In genomic region chr12:19461986-19462385, GRCh38 we compare ENCODE assay signal across 16 cellular contexts. TPM values are rescaled to one million over a fixed set of nuclear protein-coding genes. Genes with fewer than 3 reads are reported as not detected.
A peak's percentile ranks its signal among the peaks of the same experiment; 100 is the strongest.
DNase-seq lines count a peak whose midpoint lies in the region; ATAC-seq and TF ChIP-seq lines count a peak whose summit lies in the region.
"Had no signal": no experiment of that assay in that cellular context is flagged by ENCODE, and none has a peak within 500 bp of the region (broad histone marks: within the 10 kb centered on the region; RNA-seq: fewer than 3 reads in every experiment).

No MANE protein-coding gene starts in this region.

- no peak for TF ChIP-seq POLR2A in breast epithelium (IDR thresholded peaks at IDR 0.05)

- H3K4me1 Mint-ChIP-seq in T-helper 17 cell = peaks cover 40% of the 10 kb centered on the region
- H3K4me1 Mint-ChIP-seq in endodermal cell = peaks cover 21% of the 10 kb centered on the region
- peaks cover 66% of the 10 kb centered on the region for H3K4me1 Mint-ChIP-seq in stimulated activated naive CD8-positive, alpha-beta T cell treated with anti-CD3 and anti-CD28 coated beads, Interleukin-15, Interleukin-2, amounts not matched to agents 100 ng/mL and 50 ng/mL, for 24 hours (ENCODE audit: low read depth)

- H3K27ac ChIP-seq in endodermal cell (ENCODE audit: low read depth, low read length) (no peak overlapping the region), breast epithelium (no peak overlapping the region)
- H3K27ac ChIP-seq: WERI-Rb-1 had no signal

- H3K27ac Mint-ChIP-seq in T-helper 17 cell (peak overlapping the region; percentile 16), endodermal cell (peak overlapping the region; percentile 18)
- H3K27ac Mint-ChIP-seq in stimulated activated naive CD8-positive, alpha-beta T cell treated with anti-CD3 and anti-CD28 coated beads, Interleukin-15, Interleukin-2, amounts not matched to agents 100 ng/mL and 50 ng/mL, for 24 hours = peak overlapping the region; percentile 24
- H3K27ac Mint-ChIP-seq: activated naive CD4-positive, alpha-beta T cell treated with anti-CD3 and anti-CD28 coated beads for 36 hours had no signal

- no peak overlapping the region for H3K9ac ChIP-seq in endodermal cell (ENCODE audit: extremely low read depth, low read length, poor library complexity, severe bottlenecking)

- no peak overlapping the region for H3K4me3 ChIP-seq in endodermal cell (ENCODE audit: low read length)
- H3K4me3 ChIP-seq in breast epithelium = no peak overlapping the region

- no peaks in the 10 kb centered on the region for H3K27me3 ChIP-seq in endodermal cell (ENCODE audit: control insufficient read depth, insufficient read depth, low read length, poor library complexity, severe bottlenecking)
- H3K27me3 ChIP-seq in breast epithelium = no peaks in the 10 kb centered on the region

- H3K4me1 ChIP-seq in endodermal cell (ENCODE audit: control insufficient read depth, insufficient read depth, low read length) (no peaks in the 10 kb centered on the region), breast epithelium (peaks cover 0 to 3% of the 10 kb centered on the region in 2 donors)

- intact Hi-C loops in breast epithelium (cut with DNase I; ENCODE audit: low total_unique reads) = no loop called here

- H3K27me3 Mint-ChIP-seq in T-helper 17 cell (no peaks in the 10 kb centered on the region), endodermal cell (ENCODE audit: insufficient read depth) (no peaks in the 10 kb centered on the region)
- H3K27me3 Mint-ChIP-seq in stimulated activated naive CD8-positive, alpha-beta T cell treated with anti-CD3 and anti-CD28 coated beads, Interleukin-15, Interleukin-2, amounts not matched to agents 100 ng/mL and 50 ng/mL, for 24 hours = no peaks in the 10 kb centered on the region

- 100% methylated on average over 1 of the region's 1 CpG; no CpG with 5 or more reads in 1 of the 2 experiments for WGBS in endodermal cell (ENCODE audit: insufficient coverage in 1 of 2, insufficient read length in 1 of 2), 2 experiments

- H3K36me3 Mint-ChIP-seq in T-helper 17 cell (ENCODE audit: low read depth) (peaks cover 4% of the 10 kb centered on the region), endodermal cell (ENCODE audit: low read depth) (peaks cover 57% of the 10 kb centered on the region)
- H3K36me3 Mint-ChIP-seq in stimulated activated naive CD8-positive, alpha-beta T cell treated with anti-CD3 and anti-CD28 coated beads, Interleukin-15, Interleukin-2, amounts not matched to agents 100 ng/mL and 50 ng/mL, for 24 hours (ENCODE audit: low read depth) = peaks cover 50% of the 10 kb centered on the region

- TF ChIP-seq CTCF in endodermal cell (conservative IDR thresholded peaks at IDR 0.05) (no peak), breast epithelium (IDR thresholded peaks at IDR 0.05) (no peak)

- no peak for ATAC-seq in T-helper 17 cell
- no peak for ATAC-seq in GM19467 (IDR thresholded peaks at IDR 0.05; ENCODE audit: unreplicated experiment)
- ATAC-seq: HCT116 had no signal

- no peak overlapping the region for H3K4me3 Mint-ChIP-seq in T-helper 17 cell
- H3K4me3 Mint-ChIP-seq in endodermal cell = no peak overlapping the region
- no peak overlapping the region for H3K4me3 Mint-ChIP-seq in stimulated activated naive CD8-positive, alpha-beta T cell treated with anti-CD3 and anti-CD28 coated beads, Interleukin-15, Interleukin-2, amounts not matched to agents 100 ng/mL and 50 ng/mL, for 24 hours
- H3K4me3 Mint-ChIP-seq: activated naive CD4-positive, alpha-beta T cell treated with anti-CD3 and anti-CD28 coated beads for 36 hours had no signal

- H3K9me3 ChIP-seq in T-helper 17 cell (ENCODE audit: control insufficient read depth, low read length, poor library complexity, severe bottlenecking) (no peaks in the 10 kb centered on the region), endodermal cell (ENCODE audit: control insufficient read depth, low read length) (peaks cover 5% of the 10 kb centered on the region), breast epithelium (no peaks in the 10 kb centered on the region)

- H3K9me3 Mint-ChIP-seq in endodermal cell = no peaks in the 10 kb centered on the region
- no peaks in the 10 kb centered on the region for H3K9me3 Mint-ChIP-seq in stimulated activated naive CD8-positive, alpha-beta T cell treated with anti-CD3 and anti-CD28 coated beads, Interleukin-15, Interleukin-2, amounts not matched to agents 100 ng/mL and 50 ng/mL, for 24 hours
- H3K9me3 Mint-ChIP-seq: activated naive CD4-positive, alpha-beta T cell treated with anti-CD3 and anti-CD28 coated beads for 36 hours had no signal

- DNase-seq in stimulated activated CD4-positive, alpha-beta T cell treated with anti-CD3 and anti-CD28 coated beads, Interleukin-15, amount 100 ng/mL, for 24 hours = peak; percentile 21
- no peak for DNase-seq in stimulated activated CD4-positive, alpha-beta T cell treated with anti-CD3 and anti-CD28 coated beads, Interleukin-12 subunit alpha, Interleukin-12 subunit beta, amount 100 ng/mL, for 4 hours
- DNase-seq in T-helper 17 cell = no peak
- no peak for DNase-seq in endodermal cell
- DNase-seq in breast epithelium (ENCODE audit: low spot score in 2 of 2) = no peak
- DNase-seq: activated naive CD4-positive, alpha-beta T cell treated with anti-CD3 and anti-CD28 coated beads for 36 hours; hippocampal formation; kidney; MV-4-11; NCI-H187 treated with DMSO at 0.1 percent for 48 hours; NCI-H510A; SW 1271; WERI-Rb-1 had no signal

- H3K36me3 ChIP-seq in endodermal cell (ENCODE audit: control insufficient read depth, insufficient read depth, low read length) = peaks cover 39% of the 10 kb centered on the region
- no peaks in the 10 kb centered on the region for H3K36me3 ChIP-seq in breast epithelium

RNA-seq across cellular contexts. Expression of gene AEBP2, which starts 22.7 kb away (rescaled TPM):
- 10 to 100 TPM; 50.0 to 52.7 TPM for total RNA-seq in T-helper 17 cell
- 10 to 100 TPM; 37.8 to 78.4 TPM for total RNA-seq in endodermal cell
- polyA plus RNA-seq in endodermal cell (2013, experiment 1 of 2) = 20.0 TPM
- polyA plus RNA-seq in endodermal cell (2013, experiment 2 of 2) = 18.9 TPM
- 10 to 100 TPM; 38.2 to 50.3 (median 42.0) TPM for total RNA-seq in breast epithelium
